10 cellular contexts compared by ENCODE assay signal in genomic region chr22:24140357-24140756, GRCh38. TPM values are rescaled to one million over a fixed set of nuclear protein-coding genes. Genes with fewer than 3 reads are reported as not detected.
DNase-seq lines count a peak whose midpoint lies in the region; ATAC-seq and TF ChIP-seq lines count a peak whose summit lies in the region.
"Had no signal": no experiment of that assay in that cellular context is flagged by ENCODE, and none has a peak within 500 bp of the region (broad histone marks: within the 10 kb centered on the region; RNA-seq: fewer than 3 reads in every experiment).

No MANE protein-coding gene starts in this region.

- H3K23ac ChIP-seq in neuronal stem cell (ENCODE audit: low read depth, low read length, poor library complexity), result peak overlapping the region; percentile 28

- H4K8ac ChIP-seq in neuronal stem cell (ENCODE audit: low read depth, low read length), result no peak overlapping the region

- peaks cover 48% of the 10 kb centered on the region for H3K4me1 Mint-ChIP-seq in CD14-positive monocyte
- peaks cover 12% of the 10 kb centered on the region for H3K4me1 Mint-ChIP-seq in osteocyte (ENCODE audit: unreplicated experiment)

- no peaks in the 10 kb centered on the region for H3K27me3 Mint-ChIP-seq in CD14-positive monocyte (ENCODE audit: low read depth in 3 of 3)
- H3K27me3 Mint-ChIP-seq in osteocyte (ENCODE audit: unreplicated experiment), result no peaks in the 10 kb centered on the region

- H4K91ac ChIP-seq in neuronal stem cell (ENCODE audit: low read depth, low read length, poor library complexity), result no peak overlapping the region

- H3K9me3 ChIP-seq in neuronal stem cell (replicated peaks in 1 of 2; ENCODE audit: control insufficient read depth in 2 of 2, insufficient read depth in 1 of 2, low read depth in 1 of 2, low read length in 2 of 2), result no peaks in the 10 kb centered on the region

- no peak overlapping the region for H2AK5ac ChIP-seq in neuronal stem cell (ENCODE audit: low read depth, low read length)

- H3K4me3 Mint-ChIP-seq in CD14-positive monocyte (peak overlapping the region; percentile 27 to 64), osteocyte (ENCODE audit: unreplicated experiment) (no peak overlapping the region)

- H3K36me3 Mint-ChIP-seq in CD14-positive monocyte (peaks cover 47 to 56% of the 10 kb centered on the region in 2 donors), osteocyte (ENCODE audit: unreplicated experiment) (peaks cover 8% of the 10 kb centered on the region)

- H3K4me3 ChIP-seq in dorsolateral prefrontal cortex (no peak overlapping the region), neuronal stem cell (ENCODE audit: low read length in 2 of 2) (no peak overlapping the region)

- DNase-seq in CD14-positive monocyte (ENCODE audit: low spot score) (no peak), M059J (ENCODE audit: low read depth) (peak; percentile 26), dorsolateral prefrontal cortex (peak in 4 of 10 donors; percentile 33 to 56 (median 46)), neuronal stem cell (ENCODE audit: low spot score) (no peak), AG08395 (ENCODE audit: low spot score) (no peak), NCI-H1694 (lab: John Stamatoyannopoulos, UW) (no peak), osteocyte (ENCODE audit: extremely low spot score, unreplicated experiment) (no peak)
- DNase-seq: cerebellar nuclear complex, NCI-H345 had no signal

- no peaks in the 10 kb centered on the region for H3K9me3 Mint-ChIP-seq in CD14-positive monocyte
- no peaks in the 10 kb centered on the region for H3K9me3 Mint-ChIP-seq in osteocyte (ENCODE audit: unreplicated experiment)

- H2AFZ ChIP-seq in neuronal stem cell (ENCODE audit: low read length), result no peak overlapping the region

- H2BK5ac ChIP-seq in neuronal stem cell (ENCODE audit: low read length), result no peak overlapping the region

- H2BK12ac ChIP-seq in neuronal stem cell (ENCODE audit: low read length), result no peak overlapping the region

- TF ChIP-seq CTCF in CD14-positive monocyte (IDR thresholded peaks at IDR 0.05), result no peak
- TF ChIP-seq CTCF in dorsolateral prefrontal cortex (IDR thresholded peaks at IDR 0.05 in 54 of 56, conservative IDR thresholded peaks at IDR 0.05 in 2 of 56; ENCODE audit: low read depth in 1 of 56, partially characterized antibody in 56 of 56), result no peak
- no peak for TF ChIP-seq CTCF in osteocyte (IDR thresholded peaks at IDR 0.05)

- no peak overlapping the region for H3K9ac ChIP-seq in neuronal stem cell (ENCODE audit: low read depth, low read length, poor library complexity)

- no peaks in the 10 kb centered on the region for H3K27me3 ChIP-seq in dorsolateral prefrontal cortex
- no peaks in the 10 kb centered on the region for H3K27me3 ChIP-seq in neuronal stem cell (ENCODE audit: control insufficient read depth in 3 of 3, insufficient read depth in 3 of 3, low read depth in 1 of 3, low read length in 3 of 3)

- H3K27ac Mint-ChIP-seq in CD14-positive monocyte (peak overlapping the region; percentile 80 to 93 (median 91)), osteocyte (ENCODE audit: unreplicated experiment) (no peak overlapping the region)

- H3K18ac ChIP-seq in neuronal stem cell (ENCODE audit: low read length), result no peak overlapping the region

- peaks cover 2% of the 10 kb centered on the region for H3K79me1 ChIP-seq in neuronal stem cell (ENCODE audit: low read depth, low read length)

- H3K14ac ChIP-seq in neuronal stem cell (ENCODE audit: low read length), result no peak overlapping the region

- no peak overlapping the region for H3K4ac ChIP-seq in neuronal stem cell (ENCODE audit: low read length)

- H3K27ac ChIP-seq in dorsolateral prefrontal cortex (peak overlapping the region in 58 of 59 donors; percentile 33 to 98 (median 87)), neuronal stem cell (replicated peaks; ENCODE audit: low read length) (no peak overlapping the region)

- peaks cover 0 to under 1% of the 10 kb centered on the region in 2 donors for H3K4me1 ChIP-seq in neuronal stem cell (ENCODE audit: control insufficient read depth in 2 of 2, insufficient read depth in 1 of 2, low read depth in 1 of 2, low read length in 2 of 2)

- H3K36me3 ChIP-seq in neuronal stem cell (replicated peaks in 1 of 2; ENCODE audit: control insufficient read depth in 2 of 2, insufficient read depth in 2 of 2, low read length in 2 of 2), result peaks cover 8 to 51% of the 10 kb centered on the region in 2 donors

- intact Hi-C loops in CD14-positive monocyte (cut with micrococcal nuclease) (no loop called here), dorsolateral prefrontal cortex (cut with DNase I) (no loop called here)

- H2BK15ac ChIP-seq in neuronal stem cell (ENCODE audit: low read length), result no peak overlapping the region

- no peak overlapping the region for H2BK120ac ChIP-seq in neuronal stem cell (ENCODE audit: low read depth, low read length)

- no peak overlapping the region for H3K4me2 ChIP-seq in neuronal stem cell (ENCODE audit: insufficient read depth, low read length, poor library complexity, severe bottlenecking)

- WGBS in neuronal stem cell (ENCODE audit: extremely low coverage in 2 of 2, insufficient read length in 2 of 2, insufficient replicate concordance in 1 of 2), 2 donors, result no CpG with 5 or more reads among the region's 3 CpGs

- no peak for ATAC-seq in HG03460 (IDR thresholded peaks at IDR 0.05; ENCODE audit: unreplicated experiment)

RNA-seq across cellular contexts. Expression of gene SUSD2, which starts 40.9 kb away (rescaled TPM):
- polyA plus RNA-seq in CD14-positive monocyte, result not detected
- total RNA-seq in M059J (2014; rRNA removed; shearing (Covaris generic)), result 0.15 TPM in 1 of 2 replicates, not detected in the other
- total RNA-seq in dorsolateral prefrontal cortex (10 to 100 TPM in 2 of 120 experiments, 1 to 10 TPM in 96, under 1 TPM in 22; 0.41 to 16.9 (median 1.5) TPM), osteocyte (4.2 and 4.5 TPM in 2 replicates)
- polyA plus RNA-seq in neuronal stem cell (2013, experiment 1 of 2), result 0.25 TPM
- 0.18 TPM for polyA plus RNA-seq in neuronal stem cell (2013, experiment 2 of 2)
